In the genomic region with DNA sequence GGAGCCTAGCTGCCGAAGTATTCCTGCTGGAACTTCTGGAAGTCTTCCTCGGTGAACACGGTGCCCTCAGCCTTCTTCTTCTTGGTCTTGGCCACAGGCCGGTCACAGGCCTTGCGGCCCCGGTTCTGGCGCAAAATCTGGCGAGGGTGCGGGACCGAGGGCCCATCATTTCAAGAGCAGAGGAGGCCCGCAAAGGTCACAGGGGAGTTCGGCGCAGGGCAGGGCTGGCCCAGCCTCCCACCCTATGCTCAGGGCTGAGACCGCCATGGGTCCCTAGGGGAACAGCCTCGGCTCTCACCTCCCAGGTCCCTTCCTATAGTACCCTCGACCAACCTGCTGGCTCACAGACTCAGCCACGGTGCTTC, we compare ENCODE assay signal across 9 cellular contexts. TPM values are rescaled to one million over a fixed set of nuclear protein-coding genes. Genes with fewer than 3 reads are reported as not detected.
A peak's percentile ranks its signal among the peaks of the same experiment; 100 is the strongest.
DNase-seq lines count a peak whose midpoint lies in the region; ATAC-seq and TF ChIP-seq lines count a peak whose summit lies in the region.
"Had no signal": no experiment of that assay in that cellular context is flagged by ENCODE, and none has a peak within 500 bp of the region (broad histone marks: within the 10 kb centered on the region; RNA-seq: fewer than 3 reads in every experiment).

No MANE protein-coding gene starts in this region.

- intact Hi-C loops in activated CD8-positive, alpha-beta T cell treated with anti-CD3 and anti-CD28 coated beads for 36 hours (cut with micrococcal nuclease): no loop called here
- intact Hi-C loops in lower lobe of right lung (cut with DNase I): no loop called here

- peak overlapping the region; percentile 97 for H3K4me3 Mint-ChIP-seq in activated T-cell treated with anti-CD3 and anti-CD28 coated beads, Interleukin-2, amount 50 U/mL, for 4 hours
- peak overlapping the region; percentile 69 for H3K4me3 Mint-ChIP-seq in activated CD8-positive, alpha-beta T cell treated with anti-CD3 and anti-CD28 coated beads for 36 hours

- TF ChIP-seq CTCF in activated CD8-positive, alpha-beta T cell treated with anti-CD3 and anti-CD28 coated beads for 36 hours (IDR thresholded peaks at IDR 0.05): peak; percentile 74
- peak; percentile 6 for TF ChIP-seq CTCF in lower lobe of right lung (IDR thresholded peaks at IDR 0.05)

- ATAC-seq in activated T-cell treated with anti-CD3 and anti-CD28 coated beads, Interleukin-2, amount 50 U/mL, for 4 hours: no peak
- no peak for ATAC-seq in activated CD8-positive, alpha-beta T cell treated with anti-CD3 and anti-CD28 coated beads for 36 hours
- ATAC-seq in lower lobe of right lung (no peak), HG03025 (IDR thresholded peaks at IDR 0.05; ENCODE audit: low FRiP score, unreplicated experiment) (no peak), HG02870 (IDR thresholded peaks at IDR 0.05; ENCODE audit: unreplicated experiment) (no peak)

- H3K36me3 ChIP-seq in lower lobe of right lung: peaks cover 49% of the 10 kb centered on the region

- no peaks in the 10 kb centered on the region for H3K27me3 ChIP-seq in lower lobe of right lung (ENCODE audit: low read depth)
- H3K27me3 ChIP-seq: SJSA1 had no signal

- H3K27me3 Mint-ChIP-seq in activated T-cell treated with anti-CD3 and anti-CD28 coated beads, Interleukin-2, amount 50 U/mL, for 4 hours (ENCODE audit: low read depth): no peaks in the 10 kb centered on the region
- H3K27me3 Mint-ChIP-seq in activated CD8-positive, alpha-beta T cell treated with anti-CD3 and anti-CD28 coated beads for 36 hours: no peaks in the 10 kb centered on the region

- no peak for DNase-seq in activated T-cell treated with anti-CD3 and anti-CD28 coated beads, Interleukin-2, amount 50 U/mL, for 4 hours
- no peak for DNase-seq in activated T-cell treated with anti-CD3 and anti-CD28 coated beads, Interleukin-2, amount 50 U/mL, for 1 hour
- no peak for DNase-seq in activated CD8-positive, alpha-beta T cell treated with anti-CD3 and anti-CD28 coated beads for 36 hours
- DNase-seq in lower lobe of right lung (no peak), NCI-H1092 treated with DMSO at 0.1 percent for 48 hours (lab: John Stamatoyannopoulos, UW) (no peak)

- POLR2A ChIA-PET in activated CD8-positive, alpha-beta T cell treated with anti-CD3 and anti-CD28 coated beads for 36 hours (lab: Charles Lee): interaction anchor here (1.2 to 13.6 kb wide), 8 partner anchors 15 to 391 kb away, joined by 3 to 234 read pairs (median 11); partner anchors contain the start of genes ATF4, MIEF1 and RPL3

- peak overlapping the region; percentile 55 for H3K27ac Mint-ChIP-seq in activated CD8-positive, alpha-beta T cell treated with anti-CD3 and anti-CD28 coated beads for 36 hours

- peaks cover 76% of the 10 kb centered on the region for H3K4me1 ChIP-seq in lower lobe of right lung

- H3K36me3 Mint-ChIP-seq in activated T-cell treated with anti-CD3 and anti-CD28 coated beads, Interleukin-2, amount 50 U/mL, for 4 hours (ENCODE audit: insufficient read depth): peaks cover 33% of the 10 kb centered on the region
- H3K36me3 Mint-ChIP-seq in activated CD8-positive, alpha-beta T cell treated with anti-CD3 and anti-CD28 coated beads for 36 hours (ENCODE audit: low read depth): peaks cover 52% of the 10 kb centered on the region

- peak overlapping the region; percentile 50 for H3K27ac ChIP-seq in lower lobe of right lung
- H3K27ac ChIP-seq in temporal lobe (ENCODE audit: low read depth, low read length): peak overlapping the region; percentile 44
- H3K27ac ChIP-seq: SJSA1 had no signal

- no peaks in the 10 kb centered on the region for H3K9me3 Mint-ChIP-seq in activated T-cell treated with anti-CD3 and anti-CD28 coated beads, Interleukin-2, amount 50 U/mL, for 4 hours
- H3K9me3 Mint-ChIP-seq in activated CD8-positive, alpha-beta T cell treated with anti-CD3 and anti-CD28 coated beads for 36 hours: no peaks in the 10 kb centered on the region

- H3K4me3 ChIP-seq in lower lobe of right lung: peak overlapping the region; percentile 30
- H3K4me3 ChIP-seq: SJSA1 had no signal

- peaks cover 79% of the 10 kb centered on the region for H3K4me1 Mint-ChIP-seq in activated T-cell treated with anti-CD3 and anti-CD28 coated beads, Interleukin-2, amount 50 U/mL, for 4 hours (ENCODE audit: low read depth)
- H3K4me1 Mint-ChIP-seq in activated CD8-positive, alpha-beta T cell treated with anti-CD3 and anti-CD28 coated beads for 36 hours (ENCODE audit: low read depth): peaks cover 71% of the 10 kb centered on the region

- H3K9me3 ChIP-seq in lower lobe of right lung: no peaks in the 10 kb centered on the region
- H3K9me3 ChIP-seq: SJSA1 had no signal

- CTCF ChIA-PET in activated CD8-positive, alpha-beta T cell treated with anti-CD3 and anti-CD28 coated beads for 36 hours (lab: Charles Lee): interaction anchor here (0.7 to 11.1 kb wide), 37 partner anchors 9 to 648 kb away, joined by 3 to 323 read pairs (median 5); partner anchors contain the start of genes ATF4, MIEF1, TAB1 and TNRC6B

RNA-seq across cellular contexts. Expression of gene RPS19BP1, which starts 3.1 kb away (rescaled TPM):
- 100 to 1,000 TPM; 198 to 208 (median 201) TPM for total RNA-seq in activated T-cell treated with anti-CD3 and anti-CD28 coated beads, Interleukin-2, amount 50 U/mL, for 4 hours
- 10 to 100 TPM; 68.5 to 71.7 TPM for total RNA-seq in activated CD8-positive, alpha-beta T cell treated with anti-CD3 and anti-CD28 coated beads for 36 hours
- total RNA-seq in lower lobe of right lung (67.9 TPM), temporal lobe (31.7 TPM)

RNA-seq across cellular contexts. Expression of gene ATF4, which starts 9.1 kb away (rescaled TPM):
- total RNA-seq in activated T-cell treated with anti-CD3 and anti-CD28 coated beads, Interleukin-2, amount 50 U/mL, for 4 hours: 100 to 1,000 TPM; 611 to 673 (median 650) TPM
- 100 to 1,000 TPM; 518 to 536 TPM for total RNA-seq in activated CD8-positive, alpha-beta T cell treated with anti-CD3 and anti-CD28 coated beads for 36 hours
- 327 TPM for total RNA-seq in lower lobe of right lung
- total RNA-seq in temporal lobe: 72.0 TPM

RNA-seq across cellular contexts. Expression of gene MIEF1, which starts 27.4 kb away (rescaled TPM):
- 10 to 100 TPM; 69.9 to 76.6 (median 70.7) TPM for total RNA-seq in activated T-cell treated with anti-CD3 and anti-CD28 coated beads, Interleukin-2, amount 50 U/mL, for 4 hours
- 10 to 100 TPM; 48.2 to 51.1 TPM for total RNA-seq in activated CD8-positive, alpha-beta T cell treated with anti-CD3 and anti-CD28 coated beads for 36 hours
- total RNA-seq in lower lobe of right lung: 27.7 TPM
- total RNA-seq in temporal lobe: 17.5 TPM

RNA-seq across cellular contexts. Expression of gene CACNA1I, which starts 41.1 kb away (rescaled TPM):
- under 1 TPM; 0.05 to 0.14 (median 0.08) TPM for total RNA-seq in activated T-cell treated with anti-CD3 and anti-CD28 coated beads, Interleukin-2, amount 50 U/mL, for 4 hours
- under 1 TPM; 0.07 to 0.09 TPM for total RNA-seq in activated CD8-positive, alpha-beta T cell treated with anti-CD3 and anti-CD28 coated beads for 36 hours
- 0.21 TPM for total RNA-seq in lower lobe of right lung
- total RNA-seq in temporal lobe: 10.1 TPM
